ENCODE assay signal across 11 cellular contexts in genomic region chr18:4007846-4008245, GRCh38.
"Had no signal": no experiment of that assay in that cellular context is flagged by ENCODE, and none has a peak within 500 bp of the region (broad histone marks: within the 10 kb centered on the region; RNA-seq: fewer than 3 reads in every experiment).

No MANE protein-coding gene starts in this region.

- H3K9ac ChIP-seq: GM23248 had no signal

- H3K4me3 Mint-ChIP-seq: GM23338, H9, HFFc6 had no signal

- H3K9me3 ChIP-seq: HAP-1 had no signal

- H3K27ac Mint-ChIP-seq: GM23338, H9, HFFc6 had no signal

- H3K27ac ChIP-seq: GM23248 had no signal

- H3K4me3 ChIP-seq: GM23248, GM23338, HAP-1 had no signal

- H3K4me2 ChIP-seq: GM23338 had no signal

- H3K36me3 ChIP-seq: HAP-1 had no signal

- H2AFZ ChIP-seq: GM23248, GM23338 had no signal

- H3K4me1 ChIP-seq: HAP-1 had no signal

- FAIRE-seq: H1, H54 had no signal

- DNase-seq: GM23248, GOT3, H7, H9, HCEC 1CT, HFFc6 had no signal

- H3K9me3 Mint-ChIP-seq: GM23338, H9, HFFc6 had no signal

- ATAC-seq: GM23338, HCT116 had no signal
